In the genomic region with DNA sequence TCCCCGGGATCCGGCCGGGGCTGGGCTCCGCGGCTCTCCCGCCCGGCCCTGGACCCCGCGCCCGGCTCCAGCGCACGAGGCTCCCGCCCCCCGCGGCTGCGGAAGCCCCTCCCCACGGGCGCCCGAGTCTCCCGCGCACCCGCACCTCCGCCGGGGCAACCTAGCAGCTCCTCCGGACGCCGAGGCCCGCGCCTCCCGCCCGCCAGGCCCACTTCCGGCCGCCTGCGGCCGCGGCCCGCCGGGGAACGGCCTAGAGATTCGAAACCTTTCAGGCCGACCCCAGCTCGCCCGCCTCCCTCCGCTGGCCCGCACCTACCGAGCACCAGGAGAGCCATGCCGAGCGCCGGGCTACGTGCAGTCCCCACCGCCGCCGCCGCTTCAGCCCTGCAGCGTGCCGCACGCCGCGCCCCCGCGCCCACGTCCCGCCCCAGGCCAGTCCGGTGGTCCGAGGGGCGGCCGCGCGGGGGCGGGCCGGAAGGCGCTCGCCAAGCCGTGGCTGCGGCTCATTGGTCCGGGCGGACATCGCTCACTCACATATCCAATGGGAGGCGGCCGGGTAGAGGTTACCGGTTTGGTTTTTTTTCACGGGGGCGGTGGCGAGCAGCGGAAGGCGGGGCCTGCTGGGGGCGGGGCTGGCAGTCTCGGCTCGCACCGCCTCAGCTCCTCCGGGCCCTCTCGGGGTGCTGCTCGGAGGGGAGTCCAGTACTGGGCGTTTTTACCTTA, we compare ENCODE assay signal across 1 cellular context.
TF ChIP-seq lines count a peak whose summit lies in the region.

A gene with protein sequence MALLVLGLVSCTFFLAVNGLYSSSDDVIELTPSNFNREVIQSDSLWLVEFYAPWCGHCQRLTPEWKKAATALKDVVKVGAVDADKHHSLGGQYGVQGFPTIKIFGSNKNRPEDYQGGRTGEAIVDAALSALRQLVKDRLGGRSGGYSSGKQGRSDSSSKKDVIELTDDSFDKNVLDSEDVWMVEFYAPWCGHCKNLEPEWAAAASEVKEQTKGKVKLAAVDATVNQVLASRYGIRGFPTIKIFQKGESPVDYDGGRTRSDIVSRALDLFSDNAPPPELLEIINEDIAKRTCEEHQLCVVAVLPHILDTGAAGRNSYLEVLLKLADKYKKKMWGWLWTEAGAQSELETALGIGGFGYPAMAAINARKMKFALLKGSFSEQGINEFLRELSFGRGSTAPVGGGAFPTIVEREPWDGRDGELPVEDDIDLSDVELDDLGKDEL (minus strand): TSS at position 424 of the 723 bp plus-strand sequence. CDS start 89 bp downstream, at position 335.

TF ChIP-seq in HEK293, 187 proteins besides CTCF, POLR2A, EP300 and RAD21 (continued from another document):
- TF ChIP-seq, protein P1, sequence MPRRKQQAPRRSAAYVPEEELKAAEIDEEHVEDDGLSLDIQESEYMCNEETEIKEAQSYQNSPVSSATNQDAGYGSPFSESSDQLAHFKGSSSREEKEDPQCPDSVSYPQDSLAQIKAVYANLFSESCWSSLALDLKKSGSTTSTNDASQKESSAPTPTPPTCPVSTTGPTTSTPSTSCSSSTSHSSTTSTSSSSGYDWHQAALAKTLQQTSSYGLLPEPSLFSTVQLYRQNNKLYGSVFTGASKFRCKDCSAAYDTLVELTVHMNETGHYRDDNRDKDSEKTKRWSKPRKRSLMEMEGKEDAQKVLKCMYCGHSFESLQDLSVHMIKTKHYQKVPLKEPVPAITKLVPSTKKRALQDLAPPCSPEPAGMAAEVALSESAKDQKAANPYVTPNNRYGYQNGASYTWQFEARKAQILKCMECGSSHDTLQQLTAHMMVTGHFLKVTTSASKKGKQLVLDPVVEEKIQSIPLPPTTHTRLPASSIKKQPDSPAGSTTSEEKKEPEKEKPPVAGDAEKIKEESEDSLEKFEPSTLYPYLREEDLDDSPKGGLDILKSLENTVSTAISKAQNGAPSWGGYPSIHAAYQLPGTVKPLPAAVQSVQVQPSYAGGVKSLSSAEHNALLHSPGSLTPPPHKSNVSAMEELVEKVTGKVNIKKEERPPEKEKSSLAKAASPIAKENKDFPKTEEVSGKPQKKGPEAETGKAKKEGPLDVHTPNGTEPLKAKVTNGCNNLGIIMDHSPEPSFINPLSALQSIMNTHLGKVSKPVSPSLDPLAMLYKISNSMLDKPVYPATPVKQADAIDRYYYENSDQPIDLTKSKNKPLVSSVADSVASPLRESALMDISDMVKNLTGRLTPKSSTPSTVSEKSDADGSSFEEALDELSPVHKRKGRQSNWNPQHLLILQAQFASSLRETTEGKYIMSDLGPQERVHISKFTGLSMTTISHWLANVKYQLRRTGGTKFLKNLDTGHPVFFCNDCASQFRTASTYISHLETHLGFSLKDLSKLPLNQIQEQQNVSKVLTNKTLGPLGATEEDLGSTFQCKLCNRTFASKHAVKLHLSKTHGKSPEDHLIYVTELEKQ (tag by site-specific recombination; IDR thresholded peaks at IDR 0.05; ENCODE audit: borderline replicate concordance), result no peak
- no peak for TF ChIP-seq ZNF624 (tag by site-specific recombination; IDR thresholded peaks at IDR 0.05)
- TF ChIP-seq BCL11A (tag by site-specific recombination; IDR thresholded peaks at IDR 0.05; ENCODE audit: low read depth), result no peak
- TF ChIP-seq ZNF585B (tag by site-specific recombination; IDR thresholded peaks at IDR 0.05), result no peak
- peak; percentile 68; the same call in 1 of the 2 replicates for TF ChIP-seq GLIS1 (tag by site-specific recombination; IDR thresholded peaks at IDR 0.05)
- TF ChIP-seq ZNF211 (tag by site-specific recombination; IDR thresholded peaks at IDR 0.05; ENCODE audit: low read depth), result no peak
- peak; percentile 75 for TF ChIP-seq ZBTB8A (tag by site-specific recombination; IDR thresholded peaks at IDR 0.05)
- TF ChIP-seq EGR2 (tag by site-specific recombination; IDR thresholded peaks at IDR 0.05; ENCODE audit: low read depth), result peak; percentile 58
- peak; percentile 91 for TF ChIP-seq SP3 (tag by site-specific recombination; IDR thresholded peaks at IDR 0.05)
- TF ChIP-seq ZNF146 (tag by site-specific recombination; IDR thresholded peaks at IDR 0.05), result no peak
- no peak for TF ChIP-seq ZNF248 (tag by site-specific recombination; IDR thresholded peaks at IDR 0.05)
- TF ChIP-seq ZNF114 (tag by site-specific recombination; IDR thresholded peaks at IDR 0.05), result no peak
- no peak for TF ChIP-seq ZNF416 (tag by site-specific recombination; IDR thresholded peaks at IDR 0.05)
- no peak for TF ChIP-seq ZNF514 (tag by site-specific recombination; IDR thresholded peaks at IDR 0.05)
- peak; percentile 68; the same call in 1 of the 2 replicates for TF ChIP-seq KLF10 (tag by site-specific recombination; IDR thresholded peaks at IDR 0.05)
- TF ChIP-seq, protein P2, sequence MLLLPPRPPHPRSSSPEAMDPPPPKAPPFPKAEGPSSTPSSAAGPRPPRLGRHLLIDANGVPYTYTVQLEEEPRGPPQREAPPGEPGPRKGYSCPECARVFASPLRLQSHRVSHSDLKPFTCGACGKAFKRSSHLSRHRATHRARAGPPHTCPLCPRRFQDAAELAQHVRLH (tag by site-specific recombination; IDR thresholded peaks at IDR 0.05), result no peak
- TF ChIP-seq, protein P3, sequence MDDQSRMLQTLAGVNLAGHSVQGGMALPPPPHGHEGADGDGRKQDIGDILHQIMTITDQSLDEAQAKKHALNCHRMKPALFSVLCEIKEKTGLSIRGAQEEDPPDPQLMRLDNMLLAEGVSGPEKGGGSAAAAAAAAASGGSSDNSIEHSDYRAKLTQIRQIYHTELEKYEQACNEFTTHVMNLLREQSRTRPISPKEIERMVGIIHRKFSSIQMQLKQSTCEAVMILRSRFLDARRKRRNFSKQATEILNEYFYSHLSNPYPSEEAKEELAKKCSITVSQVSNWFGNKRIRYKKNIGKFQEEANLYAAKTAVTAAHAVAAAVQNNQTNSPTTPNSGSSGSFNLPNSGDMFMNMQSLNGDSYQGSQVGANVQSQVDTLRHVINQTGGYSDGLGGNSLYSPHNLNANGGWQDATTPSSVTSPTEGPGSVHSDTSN (CRISPR knock-in tag; IDR thresholded peaks at IDR 0.05), result peak; percentile 98
- no peak for TF ChIP-seq RBAK (tag by site-specific recombination; IDR thresholded peaks at IDR 0.05)
- peak; percentile 74 for TF ChIP-seq ZFHX2 (tag by site-specific recombination; conservative IDR thresholded peaks at IDR 0.05)
- no peak for TF ChIP-seq ZNF157 (tag by site-specific recombination; IDR thresholded peaks at IDR 0.05)
- TF ChIP-seq ZSCAN30 (tag by site-specific recombination; IDR thresholded peaks at IDR 0.05), result 0 out of 2 replicates have a peak, but pooled peaks have one; percentile 10
- TF ChIP-seq ZBTB7A (tag by site-specific recombination; IDR thresholded peaks at IDR 0.05; ENCODE audit: low read depth), result no peak
- TF ChIP-seq MYNN (tag by site-specific recombination; IDR thresholded peaks at IDR 0.05; ENCODE audit: borderline replicate concordance), result no peak
- TF ChIP-seq ZNF19 (tag by site-specific recombination; IDR thresholded peaks at IDR 0.05; ENCODE audit: low read depth), result no peak
- TF ChIP-seq IKZF3 (tag by site-specific recombination; IDR thresholded peaks at IDR 0.05), result no peak
- peak; percentile 81; the same call in 1 of the 2 replicates for TF ChIP-seq KLF9 (tag by site-specific recombination; IDR thresholded peaks at IDR 0.05; ENCODE audit: low read depth)
- TF ChIP-seq ZBTB20 (tag by site-specific recombination; IDR thresholded peaks at IDR 0.05), result peak; percentile 87
- TF ChIP-seq ZNF433 (tag by site-specific recombination; IDR thresholded peaks at IDR 0.05; ENCODE audit: low read depth), result no peak
- TF ChIP-seq ZNF37A (tag by site-specific recombination; IDR thresholded peaks at IDR 0.05), result no peak
- peak; percentile 70; the same call in 1 of the 2 replicates for TF ChIP-seq KLF8 (tag by site-specific recombination; IDR thresholded peaks at IDR 0.05)
- no peak for TF ChIP-seq GLI4 (tag by site-specific recombination; IDR thresholded peaks at IDR 0.05)
- no peak for TF ChIP-seq ZNF600 (tag by site-specific recombination; IDR thresholded peaks at IDR 0.05)
- TF ChIP-seq, protein P4, sequence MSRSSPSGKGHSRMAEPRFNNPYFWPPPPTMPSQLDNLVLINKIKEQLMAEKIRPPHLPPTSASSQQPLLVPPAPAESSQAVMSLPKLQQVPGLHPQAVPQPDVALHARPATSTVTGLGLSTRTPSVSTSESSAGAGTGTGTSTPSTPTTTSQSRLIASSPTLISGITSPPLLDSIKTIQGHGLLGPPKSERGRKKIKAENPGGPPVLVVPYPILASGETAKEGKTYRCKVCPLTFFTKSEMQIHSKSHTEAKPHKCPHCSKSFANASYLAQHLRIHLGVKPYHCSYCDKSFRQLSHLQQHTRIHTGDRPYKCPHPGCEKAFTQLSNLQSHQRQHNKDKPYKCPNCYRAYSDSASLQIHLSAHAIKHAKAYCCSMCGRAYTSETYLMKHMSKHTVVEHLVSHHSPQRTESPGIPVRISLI (tag by site-specific recombination; IDR thresholded peaks at IDR 0.05), result peak; percentile 90
- 0 out of 2 replicates have a peak, but pooled peaks have one; percentile 10 for TF ChIP-seq GLIS2 (tag by site-specific recombination; IDR thresholded peaks at IDR 0.05)
- no peak for TF ChIP-seq ZFP41 (tag by site-specific recombination; IDR thresholded peaks at IDR 0.05; ENCODE audit: borderline replicate concordance)
- TF ChIP-seq ZNF394 (tag by site-specific recombination; IDR thresholded peaks at IDR 0.05; ENCODE audit: borderline replicate concordance), result no peak
- TF ChIP-seq, protein P5, sequence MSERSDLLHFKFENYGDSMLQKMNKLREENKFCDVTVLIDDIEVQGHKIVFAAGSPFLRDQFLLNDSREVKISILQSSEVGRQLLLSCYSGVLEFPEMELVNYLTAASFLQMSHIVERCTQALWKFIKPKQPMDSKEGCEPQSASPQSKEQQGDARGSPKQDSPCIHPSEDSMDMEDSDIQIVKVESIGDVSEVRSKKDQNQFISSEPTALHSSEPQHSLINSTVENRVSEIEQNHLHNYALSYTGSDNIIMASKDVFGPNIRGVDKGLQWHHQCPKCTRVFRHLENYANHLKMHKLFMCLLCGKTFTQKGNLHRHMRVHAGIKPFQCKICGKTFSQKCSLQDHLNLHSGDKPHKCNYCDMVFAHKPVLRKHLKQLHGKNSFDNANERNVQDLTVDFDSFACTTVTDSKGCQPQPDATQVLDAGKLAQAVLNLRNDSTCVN (tag by site-specific recombination; optimal IDR thresholded peaks at IDR 0.05), result peak; percentile 55
- no peak for TF ChIP-seq ZNF184 (tag by site-specific recombination; IDR thresholded peaks at IDR 0.05)
- TF ChIP-seq, protein P6, sequence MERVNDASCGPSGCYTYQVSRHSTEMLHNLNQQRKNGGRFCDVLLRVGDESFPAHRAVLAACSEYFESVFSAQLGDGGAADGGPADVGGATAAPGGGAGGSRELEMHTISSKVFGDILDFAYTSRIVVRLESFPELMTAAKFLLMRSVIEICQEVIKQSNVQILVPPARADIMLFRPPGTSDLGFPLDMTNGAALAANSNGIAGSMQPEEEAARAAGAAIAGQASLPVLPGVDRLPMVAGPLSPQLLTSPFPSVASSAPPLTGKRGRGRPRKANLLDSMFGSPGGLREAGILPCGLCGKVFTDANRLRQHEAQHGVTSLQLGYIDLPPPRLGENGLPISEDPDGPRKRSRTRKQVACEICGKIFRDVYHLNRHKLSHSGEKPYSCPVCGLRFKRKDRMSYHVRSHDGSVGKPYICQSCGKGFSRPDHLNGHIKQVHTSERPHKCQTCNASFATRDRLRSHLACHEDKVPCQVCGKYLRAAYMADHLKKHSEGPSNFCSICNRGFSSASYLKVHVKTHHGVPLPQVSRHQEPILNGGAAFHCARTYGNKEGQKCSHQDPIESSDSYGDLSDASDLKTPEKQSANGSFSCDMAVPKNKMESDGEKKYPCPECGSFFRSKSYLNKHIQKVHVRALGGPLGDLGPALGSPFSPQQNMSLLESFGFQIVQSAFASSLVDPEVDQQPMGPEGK (tag by site-specific recombination; IDR thresholded peaks at IDR 0.05), result peak; percentile 73
- no peak for TF ChIP-seq ZNF501 (tag by site-specific recombination; IDR thresholded peaks at IDR 0.05)
- TF ChIP-seq ZNF274 (IDR thresholded peaks at IDR 0.05; ENCODE audit: low read length), result no peak
- no peak for TF ChIP-seq ZNF274 (tag by site-specific recombination; IDR thresholded peaks at IDR 0.05; ENCODE audit: borderline replicate concordance)
- no peak for TF ChIP-seq ZNF10 (tag by site-specific recombination; IDR thresholded peaks at IDR 0.05)
- peak; percentile 88 for TF ChIP-seq SP2 (tag by site-specific recombination; IDR thresholded peaks at IDR 0.05)
- TF ChIP-seq SALL2 (tag by site-specific recombination; IDR thresholded peaks at IDR 0.05; ENCODE audit: borderline replicate concordance), result no peak
- no peak for TF ChIP-seq ZNF626 (tag by site-specific recombination; IDR thresholded peaks at IDR 0.05)
- TF ChIP-seq ZNF23 (tag by site-specific recombination; IDR thresholded peaks at IDR 0.05; ENCODE audit: borderline replicate concordance), result no peak
- 0 out of 2 replicates have a peak, but pooled peaks have one; percentile 36 for TF ChIP-seq ZNF561 (tag by site-specific recombination; IDR thresholded peaks at IDR 0.05; ENCODE audit: borderline replicate concordance)
- TF ChIP-seq, protein P7, sequence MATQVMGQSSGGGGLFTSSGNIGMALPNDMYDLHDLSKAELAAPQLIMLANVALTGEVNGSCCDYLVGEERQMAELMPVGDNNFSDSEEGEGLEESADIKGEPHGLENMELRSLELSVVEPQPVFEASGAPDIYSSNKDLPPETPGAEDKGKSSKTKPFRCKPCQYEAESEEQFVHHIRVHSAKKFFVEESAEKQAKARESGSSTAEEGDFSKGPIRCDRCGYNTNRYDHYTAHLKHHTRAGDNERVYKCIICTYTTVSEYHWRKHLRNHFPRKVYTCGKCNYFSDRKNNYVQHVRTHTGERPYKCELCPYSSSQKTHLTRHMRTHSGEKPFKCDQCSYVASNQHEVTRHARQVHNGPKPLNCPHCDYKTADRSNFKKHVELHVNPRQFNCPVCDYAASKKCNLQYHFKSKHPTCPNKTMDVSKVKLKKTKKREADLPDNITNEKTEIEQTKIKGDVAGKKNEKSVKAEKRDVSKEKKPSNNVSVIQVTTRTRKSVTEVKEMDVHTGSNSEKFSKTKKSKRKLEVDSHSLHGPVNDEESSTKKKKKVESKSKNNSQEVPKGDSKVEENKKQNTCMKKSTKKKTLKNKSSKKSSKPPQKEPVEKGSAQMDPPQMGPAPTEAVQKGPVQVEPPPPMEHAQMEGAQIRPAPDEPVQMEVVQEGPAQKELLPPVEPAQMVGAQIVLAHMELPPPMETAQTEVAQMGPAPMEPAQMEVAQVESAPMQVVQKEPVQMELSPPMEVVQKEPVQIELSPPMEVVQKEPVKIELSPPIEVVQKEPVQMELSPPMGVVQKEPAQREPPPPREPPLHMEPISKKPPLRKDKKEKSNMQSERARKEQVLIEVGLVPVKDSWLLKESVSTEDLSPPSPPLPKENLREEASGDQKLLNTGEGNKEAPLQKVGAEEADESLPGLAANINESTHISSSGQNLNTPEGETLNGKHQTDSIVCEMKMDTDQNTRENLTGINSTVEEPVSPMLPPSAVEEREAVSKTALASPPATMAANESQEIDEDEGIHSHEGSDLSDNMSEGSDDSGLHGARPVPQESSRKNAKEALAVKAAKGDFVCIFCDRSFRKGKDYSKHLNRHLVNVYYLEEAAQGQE (tag by site-specific recombination; IDR thresholded peaks at IDR 0.05), result no peak
- TF ChIP-seq YY1 (tag by site-specific recombination; IDR thresholded peaks at IDR 0.05), result no peak
- no peak for TF ChIP-seq ZNF473 (tag by site-specific recombination; IDR thresholded peaks at IDR 0.05)
